Comparison of ENCODE assay signal across 9 cellular contexts in the genomic region with DNA sequence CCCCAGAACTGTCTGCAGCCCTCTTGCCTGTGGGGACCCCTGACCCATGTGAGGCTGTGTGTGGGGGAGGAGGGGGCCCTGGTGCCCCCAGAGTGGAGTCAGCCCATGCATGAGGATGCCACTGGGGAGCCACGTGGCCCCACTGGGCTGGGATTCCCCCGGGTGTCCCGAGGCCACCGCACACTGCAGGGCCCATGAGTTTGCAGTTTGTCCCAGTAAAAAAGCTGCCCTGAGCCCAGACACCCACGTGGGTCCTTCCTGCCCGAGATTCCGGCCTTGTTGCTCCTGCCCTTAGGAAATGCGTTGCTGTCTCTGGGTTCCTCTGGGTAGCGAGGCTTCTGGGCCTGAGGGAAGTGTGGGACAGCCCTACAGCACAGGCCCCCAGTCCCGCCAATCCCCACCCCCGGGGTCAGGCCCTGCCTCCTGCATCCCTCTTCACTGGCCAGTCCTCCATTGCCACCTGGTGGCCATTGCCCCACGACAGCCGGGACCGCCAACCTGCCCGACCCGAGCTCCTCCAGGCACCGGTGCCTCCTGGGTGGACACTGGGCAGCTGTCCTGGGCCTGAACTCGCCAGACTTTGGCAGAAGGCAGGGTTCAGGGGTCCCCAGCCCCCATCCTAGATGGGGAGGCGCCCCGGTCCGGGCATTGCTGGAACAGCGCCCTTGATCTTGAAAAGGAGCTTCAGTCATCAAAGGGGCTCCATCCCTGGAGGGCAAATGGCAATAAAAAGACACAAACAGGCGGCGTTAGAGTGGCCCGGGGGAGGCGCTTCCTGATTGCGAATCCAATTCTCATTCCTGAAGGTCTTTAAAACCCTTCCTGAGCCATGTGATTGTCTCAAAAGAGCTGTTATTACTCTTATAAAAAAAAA. TPM values are rescaled to one million over a fixed set of nuclear protein-coding genes. Genes with fewer than 3 reads are reported as not detected.
A peak's percentile ranks its signal among the peaks of the same experiment; 100 is the strongest.
DNase-seq lines count a peak whose midpoint lies in the region; ATAC-seq and TF ChIP-seq lines count a peak whose summit lies in the region.
"Had no signal": no experiment of that assay in that cellular context is flagged by ENCODE, and none has a peak within 500 bp of the region (broad histone marks: within the 10 kb centered on the region; RNA-seq: fewer than 3 reads in every experiment).

No MANE protein-coding gene starts in this region.

- no peaks in the 10 kb centered on the region for H3K9me3 ChIP-seq in Karpas-422 (ENCODE audit: low read length)
- no peaks in the 10 kb centered on the region for H3K9me3 ChIP-seq in SU-DHL-6 (ENCODE audit: insufficient read depth, low read length)
- no peaks in the 10 kb centered on the region for H3K9me3 ChIP-seq in heart right ventricle

- peaks cover 14% of the 10 kb centered on the region for H3K4me1 Mint-ChIP-seq in Calu3 (ENCODE audit: low read depth, unreplicated experiment)
- peaks cover 2% of the 10 kb centered on the region for H3K4me1 Mint-ChIP-seq in activated naive CD8-positive, alpha-beta T cell treated with anti-CD3 and anti-CD28 coated beads, Interleukin-2, amount 50 U/mL, for 24 hours

- no peaks in the 10 kb centered on the region for H3K9me2 ChIP-seq in Karpas-422 (replicated peaks; ENCODE audit: insufficient read depth, low read length)
- H3K9me2 ChIP-seq in SU-DHL-6 (replicated peaks; ENCODE audit: insufficient read depth, low read length) = no peaks in the 10 kb centered on the region

- H2AFZ ChIP-seq in Karpas-422 (ENCODE audit: low read length) (no peak overlapping the region), SU-DHL-6 (ENCODE audit: low read depth, low read length, severe bottlenecking) (no peak overlapping the region)

- TF ChIP-seq CTCF in Calu3 (IDR thresholded peaks at IDR 0.05; ENCODE audit: unreplicated experiment) (peak; percentile 84), SU-DHL-6 (IDR thresholded peaks at IDR 0.05; ENCODE audit: insufficient read depth, low read length, poor library complexity, severe bottlenecking) (peak; percentile 64), heart right ventricle (IDR thresholded peaks at IDR 0.05) (peak; percentile 66 to 92 (median 88))

- H3K27me3 ChIP-seq in Karpas-422 (ENCODE audit: low read length) = no peaks in the 10 kb centered on the region
- no peaks in the 10 kb centered on the region for H3K27me3 ChIP-seq in SU-DHL-6 (ENCODE audit: low read length)
- H3K27me3 ChIP-seq in heart right ventricle = peaks cover 0 to 36% (median 22%) of the 10 kb centered on the region in 7 donors

- peak overlapping the region; percentile 54 for H3K4me2 ChIP-seq in Karpas-422 (ENCODE audit: low read depth, low read length, poor library complexity, severe bottlenecking)
- no peak overlapping the region for H3K4me2 ChIP-seq in SU-DHL-6 (ENCODE audit: low read depth, low read length, poor library complexity, severe bottlenecking)

- no peak overlapping the region for H3K4me3 Mint-ChIP-seq in Calu3 (ENCODE audit: low read depth, unreplicated experiment)
- no peak overlapping the region for H3K4me3 Mint-ChIP-seq in activated naive CD8-positive, alpha-beta T cell treated with anti-CD3 and anti-CD28 coated beads, Interleukin-2, amount 50 U/mL, for 24 hours

- no peaks in the 10 kb centered on the region for H3K79me2 ChIP-seq in Karpas-422 (ENCODE audit: low read length)
- no peaks in the 10 kb centered on the region for H3K79me2 ChIP-seq in SU-DHL-6 (ENCODE audit: insufficient read depth, low read length)

- H3K27ac Mint-ChIP-seq in Calu3 (ENCODE audit: unreplicated experiment) = no peak overlapping the region
- no peak overlapping the region for H3K27ac Mint-ChIP-seq in activated naive CD8-positive, alpha-beta T cell treated with anti-CD3 and anti-CD28 coated beads, Interleukin-2, amount 50 U/mL, for 24 hours

- CTCF ChIA-PET in Calu3 (lab: Charles Lee) = interaction anchor here (0.6 to 1.9 kb wide), 11 partner anchors 8 to 486 kb away, joined by 3 to 7 read pairs (median 4); no protein-coding TSS in a partner anchor

- H4K20me1 ChIP-seq in Karpas-422 (ENCODE audit: insufficient read depth, low read depth, low read length) (no peaks in the 10 kb centered on the region; the same call in 1 of the 2 replicates), SU-DHL-6 (ENCODE audit: low read depth, low read length) (no peaks in the 10 kb centered on the region)

- H3K4me3 ChIP-seq in Karpas-422 (ENCODE audit: low read length) (peak overlapping the region; percentile 13; the same call in 1 of the 2 replicates), SU-DHL-6 (ENCODE audit: insufficient read depth, low read length, poor library complexity, severe bottlenecking) (no peak overlapping the region), heart right ventricle (no peak overlapping the region)

- DNase-seq in Calu3 (peak; percentile 89), Karpas-422 (peak; percentile 94), heart right ventricle (peak; percentile 77 to 80), renal cortical epithelial cell (ENCODE audit: low read depth) (peak; percentile 16)
- peak; percentile 68 for DNase-seq in activated naive CD8-positive, alpha-beta T cell treated with anti-CD3 and anti-CD28 coated beads, Interleukin-2, amount 50 U/mL, for 24 hours

- H3K36me3 ChIP-seq in Karpas-422 (ENCODE audit: insufficient read depth, low read length) (no peaks in the 10 kb centered on the region), SU-DHL-6 (ENCODE audit: low read length) (no peaks in the 10 kb centered on the region), heart right ventricle (no peaks in the 10 kb centered on the region)

- no peaks in the 10 kb centered on the region for H3K36me3 Mint-ChIP-seq in Calu3 (ENCODE audit: insufficient read depth, unreplicated experiment)
- no peaks in the 10 kb centered on the region for H3K36me3 Mint-ChIP-seq in activated naive CD8-positive, alpha-beta T cell treated with anti-CD3 and anti-CD28 coated beads, Interleukin-2, amount 50 U/mL, for 24 hours (ENCODE audit: low read depth)

- H3K9ac ChIP-seq in Karpas-422 (ENCODE audit: low read length) = peak overlapping the region; percentile 64
- H3K9ac ChIP-seq in SU-DHL-6 (ENCODE audit: low read length) = no peak overlapping the region

- H3K4me1 ChIP-seq in Karpas-422 (ENCODE audit: low read length) (peaks cover 64% of the 10 kb centered on the region), heart right ventricle (peaks cover 3 to 29% (median 14%) of the 10 kb centered on the region in 9 donors)

- peak; percentile 35 for ATAC-seq in activated naive CD8-positive, alpha-beta T cell treated with anti-CD3 and anti-CD28 coated beads, Interleukin-2, amount 50 U/mL, for 24 hours
- ATAC-seq in heart right ventricle = peak; percentile 72 to 92 (median 85)
- ATAC-seq in GM19324 (IDR thresholded peaks at IDR 0.05; ENCODE audit: low FRiP score, unreplicated experiment) = no peak
- no peak for ATAC-seq in HG02981 (IDR thresholded peaks at IDR 0.05; ENCODE audit: unreplicated experiment)

- H3F3A ChIP-seq in SU-DHL-6 (ENCODE audit: insufficient read depth) = no peaks in the 10 kb centered on the region

- H3K27me3 Mint-ChIP-seq in Calu3 (ENCODE audit: unreplicated experiment) = peaks cover 87% of the 10 kb centered on the region
- peaks cover 11% of the 10 kb centered on the region for H3K27me3 Mint-ChIP-seq in activated naive CD8-positive, alpha-beta T cell treated with anti-CD3 and anti-CD28 coated beads, Interleukin-2, amount 50 U/mL, for 24 hours

- H3K27ac ChIP-seq in Karpas-422 (ENCODE audit: low read length) (peak overlapping the region; percentile 96), SU-DHL-6 (ENCODE audit: low read depth, low read length) (no peak overlapping the region), heart right ventricle (no peak overlapping the region)

- WGBS in heart right ventricle, 2 donors = 7 to 11% methylated on average over 27 of the region's 27 CpGs

- intact Hi-C loops in Calu3 (cut with micrococcal nuclease; ENCODE audit: unreplicated experiment) (loop anchor here (5.0 kb wide), 1 partner anchor 422 kb away; no protein-coding TSS in a partner anchor), heart right ventricle (cut with DNase I) (loop anchor here (1.0 to 10.0 kb wide), 11 partner anchors 71 to 487 kb away; a partner anchor contains a TSS)

- no peaks in the 10 kb centered on the region for H3K9me3 Mint-ChIP-seq in Calu3 (ENCODE audit: low read depth, unreplicated experiment)
- H3K9me3 Mint-ChIP-seq in activated naive CD8-positive, alpha-beta T cell treated with anti-CD3 and anti-CD28 coated beads, Interleukin-2, amount 50 U/mL, for 24 hours = no peaks in the 10 kb centered on the region

- no TSS peak for BruUV-seq in Calu3 (replicated peaks; lab: Mats Ljungman, UMichigan)

RNA-seq across cellular contexts. Expression of a gene that starts 15.6 kb away (rescaled TPM):
- total RNA-seq in Calu3 (2022) (not detected in 2 replicates), heart right ventricle (100 to 1,000 TPM in 1 of 10 donors, 10 to 100 TPM in 9; 55.0 to 124 (median 75.1) TPM), renal cortical epithelial cell (not detected in 2 replicates)
- not detected in 2 replicates for total RNA-seq in Karpas-422 (2014; rRNA removed; shearing (Covaris generic); ENCODE audit: low replicate concordance)
- polyA plus RNA-seq in heart right ventricle = 100 to 1,000 TPM in 1 of 2 donors, 10 to 100 TPM in 1; 13.8 to 139 TPM
- total RNA-seq: T-helper 1 cell treated with Interleukin-12 subunit alpha and Interleukin-12 subunit beta and Interleukin-4 antibody, amounts not matched to agents 30 ng/mL and 1 ng/mL, for 36 hours had no signal

RNA-seq across cellular contexts. Expression of a gene that starts 40.6 kb away (rescaled TPM):
- not detected in 2 replicates for total RNA-seq in Calu3 (2022)
- total RNA-seq in Karpas-422 (2014; rRNA removed; shearing (Covaris generic); ENCODE audit: low replicate concordance) = not detected in 2 replicates
- total RNA-seq in heart right ventricle = 1 to 10 TPM in 1 of 10 donors, under 1 TPM in 4, not detected in 5; 0.34 to 1.0 (median 0.42) TPM
- polyA plus RNA-seq in heart right ventricle = under 1 TPM; 0.17 to 0.22 TPM
- total RNA-seq in renal cortical epithelial cell = not detected in 2 replicates

Comparison
In these comparisons a context has a peak if more than half of its experiments do, and no peak if none do; other contexts are left out.
1. DNase-seq: peak in every context shown above with its lines; median percentile 94 in Karpas-422; 89 in Calu3; 78 in heart right ventricle; 68 in activated naive CD8-positive, alpha-beta T cell treated with anti-CD3 and anti-CD28 coated beads, Interleukin-2, amount 50 U/mL, for 24 hours; 16 in renal cortical epithelial cell.
2. ATAC-seq: peak in activated naive CD8-positive, alpha-beta T cell treated with anti-CD3 and anti-CD28 coated beads, Interleukin-2, amount 50 U/mL, for 24 hours (single experiment) and heart right ventricle (8 of 8); none in GM19324 (single experiment) and HG02981 (single experiment).
3. RNA of a gene that starts 15.6 kb away (total RNA-seq): 55.0 to 124 TPM in heart right ventricle; not detected in Calu3, not detected in Karpas-422 and not detected in renal cortical epithelial cell; every median in the first group is over 10 times any median in the second.
4. Peak in every context shown above with its lines, with median percentiles within 50 percentile points of each other: CTCF ChIP-seq.